ENCODE assay signal across 19 cellular contexts in the genomic region with DNA sequence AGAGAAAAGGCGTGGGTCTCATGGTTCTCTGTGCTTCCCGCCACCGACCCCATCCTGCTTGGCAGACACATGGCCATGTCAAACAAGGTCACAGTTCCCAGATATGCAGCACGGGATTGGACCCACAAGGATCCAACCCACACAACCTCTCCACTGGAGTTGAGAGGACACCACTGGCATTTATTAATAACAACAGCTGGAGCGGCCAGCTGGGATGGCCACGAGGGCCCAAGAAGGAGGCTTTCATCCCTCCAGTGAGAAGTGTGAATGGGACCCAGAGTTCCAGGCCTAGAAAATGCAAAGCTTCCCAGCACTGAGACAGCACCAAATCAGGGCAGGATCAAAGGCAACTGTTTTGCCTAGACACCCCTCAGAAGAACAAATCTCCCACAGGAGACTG. TPM values are rescaled to one million over a fixed set of nuclear protein-coding genes. Genes with fewer than 3 reads are reported as not detected.
"Had no signal": no experiment of that assay in that cellular context is flagged by ENCODE, and none has a peak within 500 bp of the region (broad histone marks: within the 10 kb centered on the region; RNA-seq: fewer than 3 reads in every experiment).

No MANE protein-coding gene starts in this region.

- DNase-seq: activated CD4-positive, alpha-beta T cell treated with anti-CD3 and anti-CD28 coated beads, Interleukin-2, amount 10 ng/mL, durations not matched to agents 24 days and 14 days; activated CD4-positive, CD25-positive, alpha-beta regulatory T cell; activated CD8-positive, alpha-beta memory T cell treated with anti-CD3 and anti-CD28 coated beads, Interleukin-2, amount 50 U/mL, for 48 hours; activated CD8-positive, alpha-beta T cell treated with anti-CD3 and anti-CD28 coated beads, Interleukin-2, amount 10 ng/mL, durations not matched to agents 7 days and 5 days; activated gamma-delta T cell treated with Interleukin-2 at 50 U/mL for 16 hours; activated T-cell treated with anti-CD3 and anti-CD28 coated beads, Interleukin-2, amount 50 U/mL, for 72 hours; amniotic stem cell; brain microvascular endothelial cell; cerebellar nuclear complex; effector memory CD8-positive, alpha-beta T cell; foreskin keratinocyte; heart left ventricle; naive B cell; right lobe of liver; stimulated activated CD4-positive, alpha-beta T cell treated with anti-CD3 and anti-CD28 coated beads, Interleukin-1b, Interleukin-23, amount 100 ng/mL, for 48 hours; stimulated activated naive CD8-positive, alpha-beta T cell treated with anti-CD3 and anti-CD28 coated beads, Interleukin-15, amount 100 ng/mL, for 72 hours; T-helper 2 cell had no signal

- H3K27ac ChIP-seq: brain microvascular endothelial cell, foreskin keratinocyte, heart left ventricle, prostate gland, right lobe of liver had no signal

RNA-seq across cellular contexts. Expression of a gene that starts 31.5 kb away (rescaled TPM):
- total RNA-seq: activated CD4-positive, alpha-beta T cell treated with anti-CD3 and anti-CD28 coated beads, Interleukin-2, amount 10 ng/mL, durations not matched to agents 24 days and 14 days; activated CD8-positive, alpha-beta T cell treated with anti-CD3 and anti-CD28 coated beads, Interleukin-2, amount 10 ng/mL, durations not matched to agents 7 days and 5 days; activated T-cell treated with anti-CD3 and anti-CD28 coated beads, Interleukin-2, amount 50 U/mL, for 72 hours; lung microvascular endothelial cell had no signal
